Comparison of ENCODE assay signal across 8 cellular contexts in the genomic region with DNA sequence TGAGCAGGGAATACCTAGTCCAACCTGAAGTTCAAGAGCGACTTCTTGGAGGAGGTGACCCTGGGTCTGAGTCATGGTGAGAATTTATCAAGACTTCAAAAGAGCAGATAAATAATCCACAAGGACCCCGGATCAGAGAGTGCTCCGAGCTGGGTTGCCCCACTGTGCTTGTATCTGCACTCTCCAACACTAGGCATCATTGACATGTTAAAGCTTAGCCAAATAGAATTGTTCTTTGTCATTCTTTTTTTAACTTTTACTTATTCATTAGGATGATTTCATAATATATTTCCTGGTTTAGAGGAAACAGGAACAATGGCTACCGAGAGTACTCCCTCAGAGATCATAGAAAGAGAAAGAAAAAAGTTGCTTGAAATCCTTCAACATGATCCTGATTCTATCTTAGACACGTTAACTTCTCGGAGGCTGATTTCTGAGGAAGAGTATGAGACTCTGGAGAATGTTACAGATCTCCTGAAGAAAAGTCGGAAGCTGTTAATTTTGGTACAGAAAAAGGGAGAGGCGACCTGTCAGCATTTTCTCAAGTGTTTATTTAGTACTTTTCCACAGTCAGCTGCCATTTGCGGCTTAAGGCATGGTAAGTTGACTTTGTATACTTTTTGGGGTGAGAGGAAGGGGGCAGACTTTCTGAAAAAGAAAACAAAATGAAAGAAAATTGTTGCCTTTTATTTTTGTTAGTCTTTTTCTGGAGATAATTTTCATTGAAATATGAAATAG. TPM values are rescaled to one million over a fixed set of nuclear protein-coding genes. Genes with fewer than 3 reads are reported as not detected.
DNase-seq lines count a peak whose midpoint lies in the region; ATAC-seq lines count a peak whose summit lies in the region.

TSS of gene CARD6 (plus strand) at position 300 of the 738 bp plus-strand sequence. CDS start at position 316, 16 bp downstream.

- no peaks in the 10 kb centered on the region for H4K20me1 ChIP-seq in Karpas-422 (ENCODE audit: insufficient read depth, low read depth, low read length)

- H3K9me2 ChIP-seq in Karpas-422 (replicated peaks; ENCODE audit: insufficient read depth, low read length): no peaks in the 10 kb centered on the region

- peak within 1 kb of the TSS; percentile 52 for H3K9ac ChIP-seq in Karpas-422 (ENCODE audit: low read length)
- peak within 1 kb of the TSS; percentile 19 for H3K9ac ChIP-seq in iPS-15b (ENCODE audit: low read depth, low read length)

- H3K36me3 ChIP-seq in Karpas-422 (ENCODE audit: insufficient read depth, low read length) (no peaks in the 10 kb centered on the region), iPS-15b (ENCODE audit: control insufficient read depth, insufficient read depth, low read length) (no peaks in the 10 kb centered on the region)

- peak; percentile 55 to 56 for DNase-seq in AML-193 (lab: John Stamatoyannopoulos, UW)
- no peak for DNase-seq in Karpas-422
- no peak for DNase-seq in stimulated activated effector memory CD8-positive, alpha-beta T cell treated with anti-CD3 and anti-CD28 coated beads, Interleukin-12 subunit alpha, Interleukin-12 subunit beta, amount 100 ng/mL, for 72 hours (ENCODE audit: low spot score in 2 of 2)
- no peak for DNase-seq in inferior parietal cortex (ENCODE audit: extremely low spot score)
- no peak for DNase-seq in activated CD4-positive, alpha-beta T cell treated with anti-CD3 and anti-CD28 coated beads for 4 hours

- H3K27ac Mint-ChIP-seq in activated naive CD8-positive, alpha-beta T cell: peak within 1 kb of the TSS; percentile 88
- peak within 1 kb of the TSS; percentile 20 for H3K27ac Mint-ChIP-seq in stimulated activated effector memory CD8-positive, alpha-beta T cell treated with anti-CD3 and anti-CD28 coated beads, Interleukin-12 subunit alpha, Interleukin-12 subunit beta, amount 100 ng/mL, for 72 hours

- peaks cover 8% of the 10 kb centered on the region for H3K27me3 Mint-ChIP-seq in activated naive CD8-positive, alpha-beta T cell

- H3K79me2 ChIP-seq in Karpas-422 (ENCODE audit: low read length): no peaks in the 10 kb centered on the region

- H3K27me3 ChIP-seq in Karpas-422 (ENCODE audit: low read length): no peaks in the 10 kb centered on the region
- H3K27me3 ChIP-seq in iPS-15b (ENCODE audit: control insufficient read depth, insufficient read depth, low read length): no peaks in the 10 kb centered on the region

- no peak within 1 kb of the TSS for H3K27ac ChIP-seq in Karpas-422 (ENCODE audit: low read length)

- peak within 1 kb of the TSS; percentile 90 for H3K4me3 Mint-ChIP-seq in activated naive CD8-positive, alpha-beta T cell
- H3K4me3 Mint-ChIP-seq in stimulated activated effector memory CD8-positive, alpha-beta T cell treated with anti-CD3 and anti-CD28 coated beads, Interleukin-12 subunit alpha, Interleukin-12 subunit beta, amount 100 ng/mL, for 72 hours: peak within 1 kb of the TSS; percentile 58

- H3K4me2 ChIP-seq in Karpas-422 (ENCODE audit: low read depth, low read length, poor library complexity, severe bottlenecking): peak within 1 kb of the TSS; percentile 69

- H3K4me1 ChIP-seq in Karpas-422 (ENCODE audit: low read length): peaks cover 12% of the 10 kb centered on the region
- H3K4me1 ChIP-seq in iPS-15b (ENCODE audit: control insufficient read depth, insufficient read depth, low read length): no peaks in the 10 kb centered on the region

- H3K4me1 Mint-ChIP-seq in activated naive CD8-positive, alpha-beta T cell (ENCODE audit: low read depth): peaks cover 19% of the 10 kb centered on the region
- H3K4me1 Mint-ChIP-seq in stimulated activated effector memory CD8-positive, alpha-beta T cell treated with anti-CD3 and anti-CD28 coated beads, Interleukin-12 subunit alpha, Interleukin-12 subunit beta, amount 100 ng/mL, for 72 hours: peaks cover 6% of the 10 kb centered on the region

- H3K9me3 Mint-ChIP-seq in activated naive CD8-positive, alpha-beta T cell (ENCODE audit: low read depth): no peaks in the 10 kb centered on the region
- no peaks in the 10 kb centered on the region for H3K9me3 Mint-ChIP-seq in stimulated activated effector memory CD8-positive, alpha-beta T cell treated with anti-CD3 and anti-CD28 coated beads, Interleukin-12 subunit alpha, Interleukin-12 subunit beta, amount 100 ng/mL, for 72 hours

- H3K4me3 ChIP-seq in Karpas-422 (ENCODE audit: low read length) (peak within 1 kb of the TSS; percentile 55), iPS-15b (ENCODE audit: low read depth, low read length) (peak within 1 kb of the TSS; percentile 26)

- peaks cover 5% of the 10 kb centered on the region for H3K36me3 Mint-ChIP-seq in activated naive CD8-positive, alpha-beta T cell
- H3K36me3 Mint-ChIP-seq in stimulated activated effector memory CD8-positive, alpha-beta T cell treated with anti-CD3 and anti-CD28 coated beads, Interleukin-12 subunit alpha, Interleukin-12 subunit beta, amount 100 ng/mL, for 72 hours: no peaks in the 10 kb centered on the region

- peak within 1 kb of the TSS; percentile 83 for H2AFZ ChIP-seq in Karpas-422 (ENCODE audit: low read length)

- peak; percentile 58 for ATAC-seq in GM19351 (IDR thresholded peaks at IDR 0.05; ENCODE audit: unreplicated experiment)
- ATAC-seq in stimulated activated effector memory CD8-positive, alpha-beta T cell treated with anti-CD3 and anti-CD28 coated beads, Interleukin-12 subunit alpha, Interleukin-12 subunit beta, amount 100 ng/mL, for 72 hours: no peak

- H3K9me3 ChIP-seq in Karpas-422 (ENCODE audit: low read length): no peaks in the 10 kb centered on the region
- H3K9me3 ChIP-seq in iPS-15b (ENCODE audit: control insufficient read depth, insufficient read depth, low read length): no peaks in the 10 kb centered on the region

RNA-seq across cellular contexts. Expression of gene CARD6, which starts in this region (rescaled TPM):
- 0.43 and 1.0 TPM in 2 replicates for total RNA-seq in Karpas-422 (2014; rRNA removed; shearing (Covaris generic); ENCODE audit: low replicate concordance)

Comparison
In these comparisons a context has a peak if more than half of its experiments do, and no peak if none do; other contexts are left out.
1. DNase-seq: peak in AML-193 (2 of 2); none in Karpas-422 (single experiment), stimulated activated effector memory CD8-positive, alpha-beta T cell treated with anti-CD3 and anti-CD28 coated beads, Interleukin-12 subunit alpha, Interleukin-12 subunit beta, amount 100 ng/mL, for 72 hours (0 of 2), inferior parietal cortex (single experiment) and activated CD4-positive, alpha-beta T cell treated with anti-CD3 and anti-CD28 coated beads for 4 hours (0 of 2).